18 cellular contexts compared by ENCODE assay signal in genomic region chr2:234964631-234965461, GRCh38. TPM values are rescaled to one million over a fixed set of nuclear protein-coding genes. Genes with fewer than 3 reads are reported as not detected.
DNase-seq lines count a peak whose midpoint lies in the region; ATAC-seq and TF ChIP-seq lines count a peak whose summit lies in the region.
"Had no signal": no experiment of that assay in that cellular context is flagged by ENCODE, and none has a peak within 500 bp of the region (broad histone marks: within the 10 kb centered on the region; RNA-seq: fewer than 3 reads in every experiment).

No MANE protein-coding gene starts in this region.

- ATAC-seq in HCT116 (peak; percentile 69), HG03135 (IDR thresholded peaks at IDR 0.05; ENCODE audit: unreplicated experiment) (no peak)
- ATAC-seq: left ventricle myocardium superior, natural killer cell, right cardiac atrium had no signal

- TF ChIP-seq RAD21 in HCT116 (IDR thresholded peaks at IDR 0.05; ENCODE audit: low read depth), result no peak

- H3K9me3 ChIP-seq in HCT116 (ENCODE audit: control insufficient read depth in 1 of 2, insufficient read depth in 1 of 2, low read depth in 1 of 2, low read length in 2 of 2), result no peaks in the 10 kb centered on the region
- H3K9me3 ChIP-seq in adipocyte (ENCODE audit: control insufficient read depth, low read length), result no peaks in the 10 kb centered on the region
- H3K9me3 ChIP-seq: vagina had no signal

- H3K27me3 ChIP-seq in ACC112 (ENCODE audit: insufficient read depth, low read length), result no peaks in the 10 kb centered on the region
- H3K27me3 ChIP-seq in HCT116 (ENCODE audit: insufficient read depth, low read length), result no peaks in the 10 kb centered on the region
- no peaks in the 10 kb centered on the region for H3K27me3 ChIP-seq in adipocyte (replicated peaks; ENCODE audit: control insufficient read depth, insufficient read depth, low read length)
- H3K27me3 ChIP-seq: vagina had no signal

- peak overlapping the region; percentile 66 for H3K4me2 ChIP-seq in HCT116 (ENCODE audit: low read length)
- H3K4me2 ChIP-seq: KMS-11 had no signal

- DNase-seq in HCT116 (ENCODE audit: low read depth, low spot score) (peak; percentile 48), adipocyte (ENCODE audit: low read depth) (no peak), mesenteric fat pad (ENCODE audit: low spot score) (peak; percentile 64), NCI-H82 (lab: John Stamatoyannopoulos, UW) (no peak), NCI-H774 (lab: John Stamatoyannopoulos, UW) (no peak), NCI-H82 treated with DMSO at 0.1 percent for 48 hours (lab: John Stamatoyannopoulos, UW; ENCODE audit: unreplicated experiment) (no peak)
- DNase-seq: activated CD4-positive, alpha-beta T cell treated with anti-CD3 and anti-CD28 coated beads for 48 hours; activated T-cell treated with anti-CD3 and anti-CD28 coated beads, Interleukin-2, amount 50 U/mL, for 1 hour; hypothalamus; left ventricle myocardium superior; natural killer cell; NCI-H1436 treated with DMSO at 0.1 percent for 48 hours; right cardiac atrium; stimulated activated naive CD4-positive, alpha-beta T cell had no signal

- TF ChIP-seq POLR2A in HCT116 (IDR thresholded peaks at IDR 0.05; ENCODE audit: borderline replicate concordance, extremely low read depth, insufficient read depth, insufficient read length), result no peak

- intact Hi-C loops in HCT116 (cut with micrococcal nuclease), result loop anchor here (5.0 kb wide), 1 partner anchor 87 kb away; no protein-coding TSS in a partner anchor

- POLR2A ChIA-PET in HCT116 (lab: Charles Lee), result no interaction called here

- no peaks in the 10 kb centered on the region for H3K9me2 ChIP-seq in HCT116 (ENCODE audit: insufficient read depth)

- RAD21 ChIA-PET in HCT116 (lab: Charles Lee; ENCODE audit: low non-redundant PET in 1 of 2, low total read pairs in 2 of 2, uncharacterized antibody in 2 of 2, unreplicated experiment in 2 of 2), result no interaction called here

- H3K36me3 ChIP-seq in ACC112 (ENCODE audit: insufficient read depth, low read length), result peaks cover 3% of the 10 kb centered on the region; the same call in 1 of the 2 replicates
- H3K36me3 ChIP-seq in HCT116 (ENCODE audit: control insufficient read depth in 1 of 2, insufficient read depth in 2 of 2, low read length in 2 of 2), result no peaks in the 10 kb centered on the region
- H3K36me3 ChIP-seq in adipocyte (ENCODE audit: control insufficient read depth, insufficient read depth, low read length, severe bottlenecking), result peaks cover 6% of the 10 kb centered on the region
- H3K36me3 ChIP-seq: vagina had no signal

- H3K27ac ChIP-seq in ACC112 (ENCODE audit: low read depth, low read length), result peak overlapping the region; percentile 56; the same call in 1 of the 2 replicates
- peak overlapping the region; percentile 46 for H3K27ac ChIP-seq in HCT116 (ENCODE audit: low read depth, low read length)
- H3K27ac ChIP-seq: KMS-11, vagina had no signal

- H4K20me1 ChIP-seq in HCT116 (ENCODE audit: insufficient read depth), result peaks cover 6% of the 10 kb centered on the region; the same call in 1 of the 2 replicates

- no peak overlapping the region for H2AFZ ChIP-seq in ACC112 (ENCODE audit: low read length, unreplicated experiment)
- no peak overlapping the region for H2AFZ ChIP-seq in HCT116 (ENCODE audit: low read depth, low read length, poor library complexity, severe bottlenecking)

- H3K79me2 ChIP-seq in ACC112 (ENCODE audit: control insufficient read depth, insufficient read depth, low read length, unreplicated experiment) (peaks cover 100% of the 10 kb centered on the region), HCT116 (ENCODE audit: insufficient read depth, low read length) (peaks cover 87% of the 10 kb centered on the region)

- H3K4me1 ChIP-seq in ACC112 (ENCODE audit: control insufficient read depth, insufficient read depth, low read length, unreplicated experiment) (peaks cover 41% of the 10 kb centered on the region), HCT116 (ENCODE audit: control insufficient read depth in 1 of 2, insufficient read depth in 2 of 2, low read length in 2 of 2) (peaks cover 61 to 79% of the 10 kb centered on the region in 2 experiments), adipocyte (ENCODE audit: control insufficient read depth, insufficient read depth, low read length) (peaks cover 53% of the 10 kb centered on the region)

- no peak for TF ChIP-seq CTCF in HCT116 (IDR thresholded peaks at IDR 0.05 in 2 of 3, conservative IDR thresholded peaks at IDR 0.05 in 1 of 3; ENCODE audit: borderline replicate concordance in 1 of 3, insufficient read depth in 1 of 3, low read depth in 2 of 3, low read length in 2 of 3)

- no TSS peak for BruUV-seq in HCT116 (replicated peaks; lab: Mats Ljungman, UMichigan)

- H3K9ac ChIP-seq in HCT116 (ENCODE audit: low read length) (peak overlapping the region; percentile 43), adipocyte (ENCODE audit: low read length) (peak overlapping the region; percentile 70)
- H3K9ac ChIP-seq: KMS-11 had no signal

- H3K4me3 ChIP-seq in ACC112 (ENCODE audit: low read depth, low read length), result no peak overlapping the region
- 0 out of 4 replicates have a peak overlapping the region, but pooled peaks of 1 of the 2 experiments have one; percentile 22 for H3K4me3 ChIP-seq in HCT116 (replicated peaks in 1 of 2; ENCODE audit: low read depth in 1 of 2, low read length in 2 of 2)
- H3K4me3 ChIP-seq in adipocyte (ENCODE audit: low read length), result no peak overlapping the region
- H3K4me3 ChIP-seq: vagina had no signal

- CTCF ChIA-PET in HCT116 (lab: Charles Lee), result no interaction called here

TF ChIP-seq in HCT116, 20 proteins besides CTCF, POLR2A, EP300 and RAD21:
- TF ChIP-seq CBX3 (IDR thresholded peaks at IDR 0.05; ENCODE audit: low read depth) (0 out of 2 replicates have a peak, but pooled peaks have one; percentile 23), SP1 (IDR thresholded peaks at IDR 0.05; ENCODE audit: low read depth) (peak; percentile 41; the same call in 1 of the 2 replicates), ZFX (IDR thresholded peaks at IDR 0.05) (no peak), TCF7L2 (IDR thresholded peaks at IDR 0.05; ENCODE audit: borderline replicate concordance, extremely low read depth, insufficient read depth, insufficient read length) (peak; percentile 65), POLR2AphosphoS5 (IDR thresholded peaks at IDR 0.05; ENCODE audit: low read depth, low read length) (no peak), FOSL1 (IDR thresholded peaks at IDR 0.05; ENCODE audit: low read depth) (peak; percentile 35; the same call in 1 of the 2 replicates), CEBPB (IDR thresholded peaks at IDR 0.05; ENCODE audit: low read depth) (peak; percentile 25; the same call in 1 of the 2 replicates), JUND (IDR thresholded peaks at IDR 0.05) (peak; percentile 68), ELF1 (IDR thresholded peaks at IDR 0.05; ENCODE audit: borderline replicate concordance, low read depth) (no peak)
TF ChIP-seq in HCT116: peak in this region for 6.

RNA-seq across cellular contexts. Expression of gene SH3BP4, which starts 13.0 kb away (rescaled TPM):
- total RNA-seq in HCT116 (2021; ENCODE audit: unreplicated experiment) (32.9 TPM), mesenteric fat pad (20.5 TPM)
- 25.8 and 28.0 TPM in 2 replicates for polyA plus RNA-seq in HCT116 (2012)

Comparison
In these comparisons a context has a peak if more than half of its experiments do, and no peak if none do; other contexts are left out.
1. DNase-seq: peak in HCT116 (single experiment) and mesenteric fat pad (single experiment); none in adipocyte (single experiment), NCI-H82 (single experiment), NCI-H774 (single experiment) and NCI-H82 treated with DMSO at 0.1 percent for 48 hours (single experiment).